9 cellular contexts compared by ENCODE assay signal in the genomic region with DNA sequence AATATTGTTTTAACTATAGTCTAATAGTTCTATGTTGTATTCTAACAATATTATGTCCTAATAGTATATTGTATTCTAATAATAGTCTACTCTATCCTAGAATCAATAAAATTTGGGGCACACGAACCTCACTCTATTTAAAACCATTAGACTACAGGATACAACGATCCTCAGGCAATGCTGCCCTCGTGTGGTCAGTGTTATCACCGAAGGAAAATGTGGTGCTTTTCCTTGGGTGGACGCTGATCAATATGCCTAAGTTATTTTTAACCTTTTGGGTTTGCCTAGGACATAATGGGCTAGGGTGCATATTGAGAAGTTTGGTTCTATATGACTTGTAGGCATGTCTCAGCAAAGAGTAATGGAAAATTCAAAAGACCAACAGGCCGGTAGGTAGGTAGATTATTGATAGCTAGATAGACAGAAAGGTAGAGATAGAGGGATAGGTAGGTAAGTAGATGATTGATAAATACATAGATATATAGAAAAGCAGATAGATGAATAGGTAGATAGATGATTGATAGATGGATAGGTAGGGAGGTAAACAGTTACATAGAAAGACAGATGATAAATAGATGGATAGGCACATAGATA.
DNase-seq lines count a peak whose midpoint lies in the region; ATAC-seq and TF ChIP-seq lines count a peak whose summit lies in the region.
"Had no signal": no experiment of that assay in that cellular context is flagged by ENCODE, and none has a peak within 500 bp of the region (broad histone marks: within the 10 kb centered on the region; RNA-seq: fewer than 3 reads in every experiment).

No MANE protein-coding gene starts in this region.

- no peaks in the 10 kb centered on the region for H3K4me1 ChIP-seq in NT2/D1 (ENCODE audit: insufficient read depth, insufficient read length)

- no peak overlapping the region for H3K27ac Mint-ChIP-seq in activated naive CD8-positive, alpha-beta T cell treated with anti-CD3 and anti-CD28 coated beads, Interleukin-2, amount 50 U/mL, for 24 hours
- H3K27ac Mint-ChIP-seq: stimulated activated naive CD8-positive, alpha-beta T cell treated with anti-CD3 and anti-CD28 coated beads, Interleukin-15, Interleukin-2, amounts not matched to agents 100 ng/mL and 50 ng/mL, for 24 hours had no signal

- H3K9me3 ChIP-seq in NT2/D1 (ENCODE audit: insufficient read depth, low read length) = no peaks in the 10 kb centered on the region

- no peaks in the 10 kb centered on the region for H3K27me3 Mint-ChIP-seq in activated naive CD8-positive, alpha-beta T cell treated with anti-CD3 and anti-CD28 coated beads, Interleukin-2, amount 50 U/mL, for 24 hours
- H3K27me3 Mint-ChIP-seq: stimulated activated naive CD8-positive, alpha-beta T cell treated with anti-CD3 and anti-CD28 coated beads, Interleukin-15, Interleukin-2, amounts not matched to agents 100 ng/mL and 50 ng/mL, for 24 hours had no signal

- no peak overlapping the region for H3K4me3 ChIP-seq in HFF-Myc (replicated peaks; ENCODE audit: low read depth, low read length)
- no peak overlapping the region for H3K4me3 ChIP-seq in NT2/D1 (ENCODE audit: insufficient read length, low read depth)

- H3K4me1 Mint-ChIP-seq in activated naive CD8-positive, alpha-beta T cell treated with anti-CD3 and anti-CD28 coated beads, Interleukin-2, amount 50 U/mL, for 24 hours = no peaks in the 10 kb centered on the region

- no peak for ATAC-seq in activated naive CD8-positive, alpha-beta T cell treated with anti-CD3 and anti-CD28 coated beads, Interleukin-2, amount 50 U/mL, for 24 hours
- ATAC-seq in HG02759 (IDR thresholded peaks at IDR 0.05; ENCODE audit: unreplicated experiment) = no peak

- no peak overlapping the region for H3K9ac ChIP-seq in NT2/D1 (ENCODE audit: insufficient read length, low read depth)

- no peaks in the 10 kb centered on the region for H3K27me3 ChIP-seq in NT2/D1 (ENCODE audit: insufficient read depth, insufficient read length)

- H3K36me3 ChIP-seq in NT2/D1 (ENCODE audit: insufficient read depth, insufficient read length, low read length) = peaks cover 15% of the 10 kb centered on the region

- no peak overlapping the region for H3K4me3 Mint-ChIP-seq in activated naive CD8-positive, alpha-beta T cell treated with anti-CD3 and anti-CD28 coated beads, Interleukin-2, amount 50 U/mL, for 24 hours
- H3K4me3 Mint-ChIP-seq: stimulated activated naive CD8-positive, alpha-beta T cell treated with anti-CD3 and anti-CD28 coated beads, Interleukin-15, Interleukin-2, amounts not matched to agents 100 ng/mL and 50 ng/mL, for 24 hours had no signal

- TF ChIP-seq CTCF in HFF-Myc (IDR thresholded peaks at IDR 0.05; ENCODE audit: low read depth, low read length, missing control alignments) = peak; percentile 41

- DNase-seq in NCI-H526 (lab: John Stamatoyannopoulos, UW) (peak; percentile 3 to 55), NCI-H526 treated with DMSO at 0.1 percent for 48 hours (lab: John Stamatoyannopoulos, UW) (no peak), HFF-Myc (ENCODE audit: extremely low read depth, low read depth) (no peak), NT2/D1 (ENCODE audit: low read depth, low spot score) (peak; percentile 16), hepatic stellate cell (ENCODE audit: low spot score) (peak; percentile 60)
- DNase-seq in activated naive CD8-positive, alpha-beta T cell treated with anti-CD3 and anti-CD28 coated beads, Interleukin-2, amount 50 U/mL, for 24 hours = peak; percentile 19
- DNase-seq in stimulated activated CD4-positive, alpha-beta T cell treated with anti-CD3 and anti-CD28 coated beads, Interleukin-1b, Interleukin-23, amount 100 ng/mL, for 4 hours (ENCODE audit: low read depth in 2 of 2) = peak; percentile 7 to 15

- H3K36me3 Mint-ChIP-seq in activated naive CD8-positive, alpha-beta T cell treated with anti-CD3 and anti-CD28 coated beads, Interleukin-2, amount 50 U/mL, for 24 hours (ENCODE audit: low read depth) = peaks cover 14% of the 10 kb centered on the region

- H3K9me3 Mint-ChIP-seq in activated naive CD8-positive, alpha-beta T cell treated with anti-CD3 and anti-CD28 coated beads, Interleukin-2, amount 50 U/mL, for 24 hours = no peaks in the 10 kb centered on the region
- H3K9me3 Mint-ChIP-seq: stimulated activated naive CD8-positive, alpha-beta T cell treated with anti-CD3 and anti-CD28 coated beads, Interleukin-15, Interleukin-2, amounts not matched to agents 100 ng/mL and 50 ng/mL, for 24 hours had no signal

Comparison
In these comparisons a context has a peak if more than half of its experiments do, and no peak if none do; other contexts are left out.
1. DNase-seq: peak in NCI-H526 (2 of 2), NT2/D1 (single experiment), activated naive CD8-positive, alpha-beta T cell treated with anti-CD3 and anti-CD28 coated beads, Interleukin-2, amount 50 U/mL, for 24 hours (single experiment), hepatic stellate cell (single experiment) and stimulated activated CD4-positive, alpha-beta T cell treated with anti-CD3 and anti-CD28 coated beads, Interleukin-1b, Interleukin-23, amount 100 ng/mL, for 4 hours (2 of 2); none in NCI-H526 treated with DMSO at 0.1 percent for 48 hours (single experiment) and HFF-Myc (single experiment).